ENCODE assay signal across 8 cellular contexts in genomic region chr19:42283248-42284065, GRCh38. TPM values are rescaled to one million over a fixed set of nuclear protein-coding genes. Genes with fewer than 3 reads are reported as not detected.
DNase-seq lines count a peak whose midpoint lies in the region; ATAC-seq and TF ChIP-seq lines count a peak whose summit lies in the region.

No MANE protein-coding gene starts in this region.

- ATAC-seq in HG02852 (IDR thresholded peaks at IDR 0.05; ENCODE audit: unreplicated experiment) (peak; percentile 39), T-helper 17 cell (peak; percentile 73)

- peaks cover 5% of the 10 kb centered on the region for H3K36me3 Mint-ChIP-seq in T-helper 17 cell (ENCODE audit: low read depth)

- in situ Hi-C loops in GM13977 (cut with MboI; ENCODE audit: low pct_unique_long_range_greater_than_20kb, low sequenced_read_pairs, unreplicated experiment): loop anchor here (25.0 kb wide), 1 partner anchor 171 kb away; no protein-coding TSS in a partner anchor

- H3K36me3 ChIP-seq in vagina: peaks cover 0 to 14% of the 10 kb centered on the region in 2 donors

- H3K4me1 Mint-ChIP-seq in T-helper 17 cell: peaks cover 40% of the 10 kb centered on the region

- DNase-seq in GM13977 (ENCODE audit: low spot score) (peak; percentile 99), NCI-H1436 treated with DMSO at 0.1 percent for 48 hours (lab: John Stamatoyannopoulos, UW) (peak; percentile 50), T-helper 17 cell (peak; percentile 92 to 98 (median 97)), anterior cingulate cortex (lab: John Stamatoyannopoulos, UW) (peak; percentile 55 to 98 (median 94)), hepatic stellate cell (ENCODE audit: low spot score) (peak; percentile 98), renal cortical epithelial cell (ENCODE audit: low read depth) (peak; percentile 63), vagina (ENCODE audit: extremely low spot score in 2 of 2) (no peak)

- H3K27me3 ChIP-seq in vagina: no peaks in the 10 kb centered on the region

- intact Hi-C loops in vagina (cut with DNase I): no loop called here

- H3K9me3 ChIP-seq in T-helper 17 cell (ENCODE audit: control insufficient read depth, low read length, poor library complexity, severe bottlenecking) (no peaks in the 10 kb centered on the region), vagina (no peaks in the 10 kb centered on the region)

- H3K4me3 ChIP-seq in vagina: peak overlapping the region; percentile 66 to 90

- H3K27ac Mint-ChIP-seq in T-helper 17 cell: no peak overlapping the region

- peak overlapping the region; percentile 100 for H3K27ac ChIP-seq in vagina

- TF ChIP-seq CTCF in GM13977 (IDR thresholded peaks at IDR 0.05; ENCODE audit: extremely low read depth, insufficient read depth, missing control alignments): no peak
- peak in 1 of 3 experiments; percentile 21 for TF ChIP-seq CTCF in vagina (IDR thresholded peaks at IDR 0.05)

- H3K27me3 Mint-ChIP-seq in T-helper 17 cell: no peaks in the 10 kb centered on the region

- H3K4me1 ChIP-seq in vagina: peaks cover 70% of the 10 kb centered on the region

- no peak overlapping the region for H3K4me3 Mint-ChIP-seq in T-helper 17 cell

- peak; percentile 39 to 85 for TF ChIP-seq POLR2A in vagina (IDR thresholded peaks at IDR 0.05)

RNA-seq across cellular contexts. Expression of gene CIC, which starts 14.4 kb away (rescaled TPM):
- total RNA-seq in T-helper 17 cell (100 to 1,000 TPM; 112 to 125 TPM), renal cortical epithelial cell (9.0 and 67.9 TPM in 2 replicates), vagina (36.1 TPM)

RNA-seq across cellular contexts. Expression of gene PRR19, which starts 18.5 kb away (rescaled TPM):
- total RNA-seq in T-helper 17 cell (under 1 TPM in 1 of 2 donors, not detected in 1; 0.50 TPM), renal cortical epithelial cell (0.65 TPM in 1 of 2 replicates, not detected in the other), vagina (not detected)

RNA-seq across cellular contexts. Expression of gene PAFAH1B3, which starts 19.0 kb away (rescaled TPM):
- total RNA-seq in T-helper 17 cell: 10 to 100 TPM; 16.0 to 17.7 TPM
- total RNA-seq in renal cortical epithelial cell: 45.9 and 75.4 TPM in 2 replicates
- 21.9 TPM for total RNA-seq in vagina

RNA-seq across cellular contexts. Expression of gene ERF, which starts 28.5 kb away (rescaled TPM):
- total RNA-seq in T-helper 17 cell: 10 to 100 TPM; 75.8 to 82.1 TPM
- 15.5 and 23.2 TPM in 2 replicates for total RNA-seq in renal cortical epithelial cell
- 44.7 TPM for total RNA-seq in vagina

RNA-seq across cellular contexts. Expression of gene TMEM145, which starts 29.7 kb away (rescaled TPM):
- total RNA-seq in T-helper 17 cell: not detected
- not detected in 2 replicates for total RNA-seq in renal cortical epithelial cell
- total RNA-seq in vagina: not detected

Comparison
In these comparisons a context has a peak if more than half of its experiments do, and no peak if none do; other contexts are left out.
1. DNase-seq: peak in GM13977 (single experiment), NCI-H1436 treated with DMSO at 0.1 percent for 48 hours (single experiment), T-helper 17 cell (3 of 3), anterior cingulate cortex (58 of 58), hepatic stellate cell (single experiment) and renal cortical epithelial cell (single experiment); none in vagina (0 of 2).